10 cellular contexts compared by ENCODE assay signal in the genomic region with DNA sequence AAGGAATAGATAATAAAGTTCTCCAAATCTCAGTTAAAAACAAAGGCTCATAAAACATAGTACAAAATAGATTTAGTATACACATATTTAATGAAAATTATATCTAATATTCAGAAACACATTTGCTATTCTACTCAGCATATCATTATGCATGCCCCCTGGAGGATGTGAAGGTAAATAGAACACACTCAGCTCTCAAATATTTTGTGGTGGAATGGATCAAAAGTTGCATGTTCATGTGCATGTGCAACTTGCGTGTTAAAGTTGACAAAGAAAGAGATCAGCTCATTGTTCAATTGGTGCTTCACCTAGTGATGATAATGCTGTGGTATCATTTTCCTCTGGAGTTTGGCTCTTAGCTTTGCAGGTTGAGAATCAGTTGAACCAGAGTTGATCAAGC. TPM values are rescaled to one million over a fixed set of nuclear protein-coding genes. Genes with fewer than 3 reads are reported as not detected.
DNase-seq lines count a peak whose midpoint lies in the region; FAIRE-seq and TF ChIP-seq lines count a peak whose summit lies in the region.
"Had no signal": no experiment of that assay in that cellular context is flagged by ENCODE, and none has a peak within 500 bp of the region (broad histone marks: within the 10 kb centered on the region; RNA-seq: fewer than 3 reads in every experiment).

No MANE protein-coding gene starts in this region.

- CTCF ChIA-PET in activated CD4-positive, alpha-beta memory T cell treated with anti-CD3 and anti-CD28 coated beads for 36 hours (lab: Charles Lee) = interaction anchor here (0.6 to 1.4 kb wide), 6 partner anchors 11 to 206 kb away, joined by 3 to 5 read pairs (median 3); no protein-coding TSS in a partner anchor

- H3K4me3 Mint-ChIP-seq in activated CD4-positive, alpha-beta memory T cell treated with anti-CD3 and anti-CD28 coated beads for 36 hours = no peak overlapping the region
- H3K4me3 Mint-ChIP-seq: dendritic cell treated with granulocyte-macrophage colony-stimulating factor and Interleukin-4, amounts not matched to agents 40 ng/mL and 50 ng/mL, for 4 days had no signal

- POLR2A ChIA-PET in activated CD4-positive, alpha-beta memory T cell treated with anti-CD3 and anti-CD28 coated beads for 36 hours (lab: Charles Lee) = no interaction called here

- peaks cover 29% of the 10 kb centered on the region for H3K4me1 Mint-ChIP-seq in activated CD4-positive, alpha-beta memory T cell treated with anti-CD3 and anti-CD28 coated beads for 36 hours (ENCODE audit: low read depth)

- no peak overlapping the region for H3K27ac Mint-ChIP-seq in activated CD4-positive, alpha-beta memory T cell treated with anti-CD3 and anti-CD28 coated beads for 36 hours
- H3K27ac Mint-ChIP-seq: dendritic cell treated with granulocyte-macrophage colony-stimulating factor and Interleukin-4, amounts not matched to agents 40 ng/mL and 50 ng/mL, for 4 days had no signal

- H3K36me3 Mint-ChIP-seq in activated CD4-positive, alpha-beta memory T cell treated with anti-CD3 and anti-CD28 coated beads for 36 hours = no peaks in the 10 kb centered on the region

- no peaks in the 10 kb centered on the region for H3K9me3 Mint-ChIP-seq in activated CD4-positive, alpha-beta memory T cell treated with anti-CD3 and anti-CD28 coated beads for 36 hours
- H3K9me3 Mint-ChIP-seq: dendritic cell treated with granulocyte-macrophage colony-stimulating factor and Interleukin-4, amounts not matched to agents 40 ng/mL and 50 ng/mL, for 4 days had no signal

- peaks cover 7% of the 10 kb centered on the region for H3K27me3 Mint-ChIP-seq in activated CD4-positive, alpha-beta memory T cell treated with anti-CD3 and anti-CD28 coated beads for 36 hours

- FAIRE-seq in GM12892 (lab: Jason Lieb, UNC) = peak; percentile 51
- FAIRE-seq: D721Med had no signal

- intact Hi-C loops in activated CD4-positive, alpha-beta memory T cell treated with anti-CD3 and anti-CD28 coated beads for 36 hours (cut with micrococcal nuclease) = no loop called here

- H3K4me3 ChIP-seq in AG09309 (ENCODE audit: control insufficient read depth, low read depth, low read length) (no peak overlapping the region), fibroblast of villous mesenchyme (ENCODE audit: low read depth, low read length) (no peak overlapping the region)

- TF ChIP-seq CTCF in AG09309 (IDR thresholded peaks at IDR 0.05; ENCODE audit: control insufficient read depth, insufficient read depth, low read depth, low read length, missing control alignments) (peak; percentile 31), fibroblast of villous mesenchyme (IDR thresholded peaks at IDR 0.05; ENCODE audit: insufficient read depth, low read depth, low read length) (peak; percentile 46)

- DNase-seq in AG09309 (ENCODE audit: low read depth) (no peak), GM12892 (ENCODE audit: insufficient read length) (no peak), SK-MEL-5 (ENCODE audit: low read depth, low spot score) (peak; percentile 26), fibroblast of villous mesenchyme (ENCODE audit: low read depth) (peak; percentile 29), nucleus accumbens (lab: John Stamatoyannopoulos, UW) (no peak), NCI-H345 treated with DMSO at 0.1 percent for 48 hours (lab: John Stamatoyannopoulos, UW; ENCODE audit: unreplicated experiment) (no peak), islet precursor cell (no peak)
- no peak for DNase-seq in activated CD4-positive, alpha-beta memory T cell treated with anti-CD3 and anti-CD28 coated beads for 36 hours

- TF ChIP-seq POLR2A in GM12892 (IDR thresholded peaks at IDR 0.05; ENCODE audit: low read depth, low read length) = no peak

- in situ Hi-C loops in SK-MEL-5 (cut with HindIII; ENCODE audit: low pct_unique_long_range_greater_than_20kb, low sequenced_read_pairs) = no loop called here

RNA-seq across cellular contexts. Expression of a gene that starts 4.9 kb away (rescaled TPM):
- polyA plus RNA-seq in GM12892 (2012; ENCODE audit: missing spikeins) = 19.8 TPM
- total RNA-seq in SK-MEL-5 (2014; rRNA removed; shearing (Covaris generic)) = 54.7 and 58.5 TPM in 2 replicates
- polyA plus RNA-seq in SK-MEL-5 (2015; cell fraction: cytosol; rRNA removed) = 20.3 and 22.3 TPM in 2 replicates
- 35.6 and 45.5 TPM in 2 replicates for polyA plus RNA-seq in SK-MEL-5 (2015; cell fraction: nucleus; rRNA removed)
- 58.0 and 92.4 TPM in 2 replicates for total RNA-seq in fibroblast of villous mesenchyme
- total RNA-seq in activated CD4-positive, alpha-beta memory T cell treated with anti-CD3 and anti-CD28 coated beads for 36 hours = 10 to 100 TPM; 37.5 to 42.5 TPM

Comparison
In these comparisons a context has a peak if more than half of its experiments do, and no peak if none do; other contexts are left out.
1. DNase-seq: peak in SK-MEL-5 (single experiment) and fibroblast of villous mesenchyme (single experiment); none in AG09309 (single experiment), GM12892 (single experiment), nucleus accumbens (0 of 56), NCI-H345 treated with DMSO at 0.1 percent for 48 hours (single experiment), islet precursor cell (single experiment) and activated CD4-positive, alpha-beta memory T cell treated with anti-CD3 and anti-CD28 coated beads for 36 hours (single experiment).